In the genomic region with DNA sequence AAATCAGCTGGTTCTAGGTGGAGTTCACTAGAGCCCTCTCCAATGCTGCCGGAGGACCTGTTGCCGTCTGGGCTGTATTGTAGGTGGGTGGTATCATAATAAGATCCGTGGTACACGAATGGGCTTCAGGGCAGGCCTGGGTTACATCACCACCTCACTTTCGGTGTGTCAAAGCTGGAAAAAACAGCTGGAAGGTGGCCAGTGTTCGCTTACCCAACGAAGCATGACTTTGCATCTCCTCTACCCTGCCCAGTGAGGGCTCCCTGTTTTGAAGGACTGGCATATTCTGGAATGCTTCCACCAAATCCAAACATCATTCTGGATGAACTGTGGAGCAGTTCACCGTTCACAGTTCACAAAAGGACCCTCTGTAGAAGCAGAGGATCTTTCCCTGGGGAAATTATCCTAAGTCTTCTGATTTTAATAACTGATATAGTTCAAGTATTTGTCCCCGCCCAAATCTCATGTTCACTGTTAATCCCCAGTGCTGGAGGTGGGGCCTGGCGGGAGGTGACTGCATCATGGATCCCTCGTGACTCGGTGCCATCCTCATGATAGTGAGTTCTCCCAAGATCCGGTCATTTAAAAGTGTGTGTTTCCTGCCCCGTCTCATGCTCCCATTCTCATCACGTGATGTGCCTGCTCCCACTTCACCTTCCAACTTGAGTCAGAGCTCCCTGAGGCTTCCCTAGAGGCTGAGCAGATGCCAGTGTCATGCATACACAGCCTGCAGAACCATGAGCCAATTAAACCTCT, we compare ENCODE assay signal across 17 cellular contexts.
DNase-seq lines count a peak whose midpoint lies in the region; ATAC-seq and TF ChIP-seq lines count a peak whose summit lies in the region.
"Had no signal": no experiment of that assay in that cellular context is flagged by ENCODE, and none has a peak within 500 bp of the region (broad histone marks: within the 10 kb centered on the region; RNA-seq: fewer than 3 reads in every experiment).

No MANE protein-coding gene starts in this region.

- peaks cover 0 to 4% (median 1%) of the 10 kb centered on the region in 7 donors for H3K9me3 Mint-ChIP-seq in CD14-positive monocyte
- H3K9me3 Mint-ChIP-seq: activated CD8-positive, alpha-beta T cell treated with anti-CD3 and anti-CD28 coated beads for 36 hours; T-helper 1 cell treated with Interleukin-12 subunit alpha and Interleukin-12 subunit beta and Interleukin-4 antibody, amounts not matched to agents 30 μg/mL and 1 μg/mL, for 36 hours had no signal

- TF ChIP-seq CTCF in fibroblast of the aortic adventitia (IDR thresholded peaks at IDR 0.05; ENCODE audit: insufficient read depth, low read length) (no peak), osteoblast (IDR thresholded peaks at IDR 0.05; ENCODE audit: extremely low read depth, low read depth, low read length) (no peak), CD14-positive monocyte (IDR thresholded peaks at IDR 0.05) (no peak)

- H3K4me1 ChIP-seq in osteoblast (ENCODE audit: insufficient read depth, low read length) = peaks cover 5% of the 10 kb centered on the region
- H3K4me1 ChIP-seq: left lung had no signal

- H3K4me2 ChIP-seq in osteoblast (ENCODE audit: insufficient read depth, low read length) = no peak overlapping the region

- H3K4me3 ChIP-seq in fibroblast of the aortic adventitia (ENCODE audit: low read depth, low read length) (no peak overlapping the region), osteoblast (ENCODE audit: insufficient read depth, low read length) (no peak overlapping the region)
- H3K4me3 ChIP-seq: left lung had no signal

- DNase-seq in activated effector memory CD4-positive, alpha-beta T cell treated with anti-CD3 and anti-CD28 coated beads, Interleukin-2, amount 50 U/mL, for 16 hours = peak; percentile 47
- no peak for DNase-seq in activated effector memory CD4-positive, alpha-beta T cell treated with Interleukin-2 at 50 U/mL for 16 hours
- peak; percentile 62 for DNase-seq in NCI-H69 (lab: John Stamatoyannopoulos, UW)
- DNase-seq in fibroblast of the aortic adventitia (ENCODE audit: low read depth) = peak; percentile 28
- DNase-seq in osteoblast (ENCODE audit: insufficient read length, low spot score, missing footprints) = peak; percentile 73
- no peak for DNase-seq in HCEC 1CT
- DNase-seq in CD14-positive monocyte (ENCODE audit: low spot score) = no peak
- DNase-seq: ACHN; activated CD8-positive, alpha-beta T cell treated with anti-CD3 and anti-CD28 coated beads for 36 hours; activated T-cell treated with anti-CD3 and anti-CD28 coated beads, Interleukin-2, amount 50 U/mL, for 48 hours; CD4-positive, CD25-positive, alpha-beta regulatory T cell; central memory CD4-positive, alpha-beta T cell; effector memory CD4-positive, alpha-beta T cell; left lung had no signal

- no peaks in the 10 kb centered on the region for H4K20me1 ChIP-seq in osteoblast (ENCODE audit: insufficient read depth, low read length)

- intact Hi-C loops in CD14-positive monocyte (cut with micrococcal nuclease) = no loop called here

- H3K27me3 ChIP-seq in osteoblast (ENCODE audit: insufficient read depth, low read length) = no peaks in the 10 kb centered on the region
- H3K27me3 ChIP-seq: left lung had no signal

- ATAC-seq in HG03571 (IDR thresholded peaks at IDR 0.05; ENCODE audit: unreplicated experiment) = no peak
- ATAC-seq: activated CD8-positive, alpha-beta T cell treated with anti-CD3 and anti-CD28 coated beads for 36 hours; left lung had no signal

- peaks cover 3 to 8% (median 8%) of the 10 kb centered on the region in 3 donors for H3K27me3 Mint-ChIP-seq in CD14-positive monocyte (ENCODE audit: low read depth in 3 of 3)
- H3K27me3 Mint-ChIP-seq: activated CD8-positive, alpha-beta T cell treated with anti-CD3 and anti-CD28 coated beads for 36 hours; activated naive CD8-positive, alpha-beta T cell; CD4-positive, CD25-positive, alpha-beta regulatory T cell had no signal

- peaks cover 0 to 2% of the 10 kb centered on the region in 2 donors for H3K36me3 Mint-ChIP-seq in CD14-positive monocyte
- H3K36me3 Mint-ChIP-seq: activated naive CD8-positive, alpha-beta T cell; CD4-positive, CD25-positive, alpha-beta regulatory T cell had no signal

- H3K27ac Mint-ChIP-seq in CD14-positive monocyte = no peak overlapping the region
- H3K27ac Mint-ChIP-seq: activated CD8-positive, alpha-beta T cell treated with anti-CD3 and anti-CD28 coated beads for 36 hours; activated naive CD8-positive, alpha-beta T cell; CD4-positive, CD25-positive, alpha-beta regulatory T cell; T-helper 1 cell treated with Interleukin-12 subunit alpha and Interleukin-12 subunit beta and Interleukin-4 antibody, amounts not matched to agents 30 μg/mL and 1 μg/mL, for 36 hours had no signal

- no peak overlapping the region for H3K4me3 Mint-ChIP-seq in CD14-positive monocyte
- H3K4me3 Mint-ChIP-seq: activated CD8-positive, alpha-beta T cell treated with anti-CD3 and anti-CD28 coated beads for 36 hours; activated naive CD8-positive, alpha-beta T cell; CD4-positive, CD25-positive, alpha-beta regulatory T cell; T-helper 1 cell treated with Interleukin-12 subunit alpha and Interleukin-12 subunit beta and Interleukin-4 antibody, amounts not matched to agents 30 μg/mL and 1 μg/mL, for 36 hours had no signal

- H2AFZ ChIP-seq in osteoblast (ENCODE audit: low read length) = no peak overlapping the region

- H3K4me1 Mint-ChIP-seq in CD14-positive monocyte = peaks cover 19% of the 10 kb centered on the region
- H3K4me1 Mint-ChIP-seq: CD4-positive, CD25-positive, alpha-beta regulatory T cell had no signal

- H3K36me3 ChIP-seq in osteoblast (ENCODE audit: insufficient read depth, low read length) = no peaks in the 10 kb centered on the region
- H3K36me3 ChIP-seq: left lung had no signal

- no peaks in the 10 kb centered on the region for H3K79me2 ChIP-seq in osteoblast (ENCODE audit: insufficient read depth, low read length)

- no peaks in the 10 kb centered on the region for H3K9me3 ChIP-seq in osteoblast (ENCODE audit: low read depth, low read length)
- H3K9me3 ChIP-seq: left lung had no signal

- no peak overlapping the region for H3K27ac ChIP-seq in osteoblast (ENCODE audit: low read depth, low read length)
- H3K27ac ChIP-seq: left lung had no signal

Comparison
In these comparisons a context has a peak if more than half of its experiments do, and no peak if none do; other contexts are left out.
1. DNase-seq: peak in activated effector memory CD4-positive, alpha-beta T cell treated with anti-CD3 and anti-CD28 coated beads, Interleukin-2, amount 50 U/mL, for 16 hours (single experiment), NCI-H69 (single experiment), fibroblast of the aortic adventitia (single experiment) and osteoblast (single experiment); none in activated effector memory CD4-positive, alpha-beta T cell treated with Interleukin-2 at 50 U/mL for 16 hours (single experiment), HCEC 1CT (single experiment) and CD14-positive monocyte (single experiment).